In genomic region chr9:303502-303901, GRCh38 we compare ENCODE assay signal across 16 cellular contexts.
A peak's percentile ranks its signal among the peaks of the same experiment; 100 is the strongest.
DNase-seq lines count a peak whose midpoint lies in the region; ATAC-seq and TF ChIP-seq lines count a peak whose summit lies in the region.
"Had no signal": no experiment of that assay in that cellular context is flagged by ENCODE, and none has a peak within 500 bp of the region (broad histone marks: within the 10 kb centered on the region; RNA-seq: fewer than 3 reads in every experiment).

No MANE protein-coding gene starts in this region.

- no peak for TF ChIP-seq CTCF in MCF 10A (IDR thresholded peaks at IDR 0.05; ENCODE audit: unreplicated experiment)
- no peak for TF ChIP-seq CTCF in mammary epithelial cell (conservative IDR thresholded peaks at IDR 0.05 in 1 of 2, IDR thresholded peaks at IDR 0.05 in 1 of 2; ENCODE audit: extremely low read depth in 1 of 2, insufficient read depth in 1 of 2, low read depth in 1 of 2, low read length in 2 of 2)

- intact Hi-C loops in MCF 10A (cut with micrococcal nuclease) (loop anchor here (5.0 kb wide), 1 partner anchor 86 kb away; no protein-coding TSS in a partner anchor), mammary epithelial cell (cut with micrococcal nuclease) (no loop called here)

- in situ Hi-C loops in mammary epithelial cell (cut with MboI; ENCODE audit: low sequenced_read_pairs in 2 of 2): no loop called here

- dilution Hi-C loops in mammary epithelial cell (cut with HindIII; ENCODE audit: low sequenced_read_pairs): no loop called here

- no peaks in the 10 kb centered on the region for H3K79me2 ChIP-seq in mammary epithelial cell (ENCODE audit: insufficient read depth, low read length)

- no peaks in the 10 kb centered on the region for H3K9me3 ChIP-seq in mammary epithelial cell (replicated peaks; ENCODE audit: insufficient read depth, low read length)
- H3K9me3 ChIP-seq in CD8-positive, alpha-beta memory T cell (ENCODE audit: low read length): no peaks in the 10 kb centered on the region

- no peak overlapping the region for H3K27ac ChIP-seq in mammary epithelial cell (ENCODE audit: insufficient read depth, low read depth, low read length)
- no peak overlapping the region for H3K27ac ChIP-seq in CD8-positive, alpha-beta memory T cell (ENCODE audit: low read depth, low read length)
- H3K27ac ChIP-seq: BLaER1 treated with 17β-estradiol and CSF1 and Interleukin-3, amounts not matched to agents 10 nM and 100 nM had no signal

- WGBS in mammary epithelial cell (ENCODE audit: low coverage, missing lambda C conversion rate): 79% methylated on average over 5 of the region's 5 CpGs

- no peak overlapping the region for H3K4me2 ChIP-seq in mammary epithelial cell (ENCODE audit: insufficient read depth, low read depth, low read length)
- H3K4me2 ChIP-seq: BLaER1 treated with 17β-estradiol and CSF1 and Interleukin-3, amounts not matched to agents 10 nM and 100 nM had no signal

- H3K36me3 Mint-ChIP-seq in MCF 10A (ENCODE audit: insufficient read depth, unreplicated experiment): no peaks in the 10 kb centered on the region
- H3K36me3 Mint-ChIP-seq in CD8-positive, alpha-beta memory T cell: peaks cover 8 to 92% (median 22%) of the 10 kb centered on the region in 3 donors
- peaks cover 87% of the 10 kb centered on the region for H3K36me3 Mint-ChIP-seq in effector memory CD8-positive, alpha-beta T cell (ENCODE audit: insufficient read depth)
- peaks cover 97% of the 10 kb centered on the region for H3K36me3 Mint-ChIP-seq in stimulated activated effector memory CD8-positive, alpha-beta T cell treated with anti-CD3 and anti-CD28 coated beads, Interleukin-12 subunit alpha, Interleukin-12 subunit beta, amount 100 ng/mL, for 72 hours

- H3K4me3 ChIP-seq in mammary epithelial cell (replicated peaks in 1 of 3; ENCODE audit: insufficient read depth in 1 of 3, low read depth in 2 of 3, low read length in 3 of 3): no peak overlapping the region
- no peak overlapping the region for H3K4me3 ChIP-seq in CD8-positive, alpha-beta memory T cell (ENCODE audit: low read length)
- H3K4me3 ChIP-seq: BLaER1 treated with 17β-estradiol and CSF1 and Interleukin-3, amounts not matched to agents 10 nM and 100 nM; K562 had no signal

- H3K9me3 Mint-ChIP-seq in MCF 10A (ENCODE audit: unreplicated experiment): no peaks in the 10 kb centered on the region
- no peaks in the 10 kb centered on the region for H3K9me3 Mint-ChIP-seq in CD8-positive, alpha-beta memory T cell
- no peaks in the 10 kb centered on the region for H3K9me3 Mint-ChIP-seq in effector memory CD8-positive, alpha-beta T cell
- H3K9me3 Mint-ChIP-seq in stimulated activated effector memory CD8-positive, alpha-beta T cell treated with anti-CD3 and anti-CD28 coated beads, Interleukin-12 subunit alpha, Interleukin-12 subunit beta, amount 100 ng/mL, for 72 hours: no peaks in the 10 kb centered on the region

- H3K27me3 Mint-ChIP-seq in MCF 10A (ENCODE audit: insufficient read depth, unreplicated experiment): no peaks in the 10 kb centered on the region
- peaks cover 0 to 2% of the 10 kb centered on the region in 2 donors for H3K27me3 Mint-ChIP-seq in CD8-positive, alpha-beta memory T cell
- no peaks in the 10 kb centered on the region for H3K27me3 Mint-ChIP-seq in effector memory CD8-positive, alpha-beta T cell

- no peak overlapping the region for H3K4me3 Mint-ChIP-seq in MCF 10A (ENCODE audit: unreplicated experiment)
- no peak overlapping the region for H3K4me3 Mint-ChIP-seq in CD8-positive, alpha-beta memory T cell
- H3K4me3 Mint-ChIP-seq in effector memory CD8-positive, alpha-beta T cell: no peak overlapping the region
- no peak overlapping the region for H3K4me3 Mint-ChIP-seq in stimulated activated effector memory CD8-positive, alpha-beta T cell treated with anti-CD3 and anti-CD28 coated beads, Interleukin-12 subunit alpha, Interleukin-12 subunit beta, amount 100 ng/mL, for 72 hours

- no peak overlapping the region for H2AFZ ChIP-seq in mammary epithelial cell (ENCODE audit: low read depth, low read length)

- POLR2A ChIA-PET in MCF 10A (lab: Yijun Ruan, JAX): interaction anchor here (1.2 kb wide), 1 partner anchor 10 kb away, joined by 3 read pairs; no protein-coding TSS in a partner anchor
- POLR2A ChIA-PET in CD8-positive, alpha-beta memory T cell (lab: Charles Lee): no interaction called here

- H3K36me3 ChIP-seq in mammary epithelial cell (ENCODE audit: insufficient read depth, low read length): no peaks in the 10 kb centered on the region
- peaks cover 51% of the 10 kb centered on the region for H3K36me3 ChIP-seq in CD8-positive, alpha-beta memory T cell (ENCODE audit: insufficient read depth, low read length)

- no peak for DNase-seq in MCF 10A (ENCODE audit: unreplicated experiment)
- DNase-seq in mammary epithelial cell: no peak
- no peak for DNase-seq in CD8-positive, alpha-beta memory T cell
- no peak for DNase-seq in effector memory CD8-positive, alpha-beta T cell
- no peak for DNase-seq in stimulated activated effector memory CD8-positive, alpha-beta T cell treated with anti-CD3 and anti-CD28 coated beads, Interleukin-12 subunit alpha, Interleukin-12 subunit beta, amount 100 ng/mL, for 72 hours (ENCODE audit: low spot score in 2 of 2)
- no peak for DNase-seq in activated CD8-positive, alpha-beta memory T cell treated with anti-CD3 and anti-CD28 coated beads for 24 hours
- DNase-seq in HCEC 1CT: no peak
- DNase-seq in NK-92 treated with Interleukin-12 subunit alpha and Interleukin-12 subunit beta, amount 100 ng/mL, for 24 hours (lab: John Stamatoyannopoulos, UW): no peak
- DNase-seq: COR-L47, DMS 273 treated with DMSO at 0.1 percent for 48 hours, DND-41, NCI-H1105, NCI-H2081 treated with DMSO at 0.1 percent for 48 hours, NCI-H510A had no signal

- CTCF ChIA-PET in MCF 10A (lab: Yijun Ruan, JAX) (interaction anchor here (0.7 to 0.8 kb wide), 2 partner anchors 14 to 702 kb away, joined by 3 read pairs; no protein-coding TSS in a partner anchor), mammary epithelial cell (lab: Charles Lee; ENCODE audit: low non-redundant PET) (interaction anchor here (0.8 kb wide), 1 partner anchor 84 kb away, joined by 10 read pairs; no protein-coding TSS in a partner anchor)
- CTCF ChIA-PET in CD8-positive, alpha-beta memory T cell (lab: Charles Lee): no interaction called here

- no peak for ATAC-seq in effector memory CD8-positive, alpha-beta T cell (replicated peaks)
- no peak for ATAC-seq in stimulated activated effector memory CD8-positive, alpha-beta T cell treated with anti-CD3 and anti-CD28 coated beads, Interleukin-12 subunit alpha, Interleukin-12 subunit beta, amount 100 ng/mL, for 72 hours
- ATAC-seq: K562 had no signal

- BruUV-seq in MCF 10A (replicated peaks; lab: Mats Ljungman, UMichigan) (no TSS peak), mammary epithelial cell (replicated peaks; lab: Mats Ljungman, UMichigan) (no TSS peak)

- H4K20me1 ChIP-seq in mammary epithelial cell (ENCODE audit: insufficient read depth, low read length): no peaks in the 10 kb centered on the region
- H4K20me1 ChIP-seq: BLaER1 treated with 17β-estradiol and CSF1 and Interleukin-3, amounts not matched to agents 10 nM and 100 nM had no signal

- H3K4me1 Mint-ChIP-seq in MCF 10A (ENCODE audit: insufficient read depth, unreplicated experiment): peaks cover 6% of the 10 kb centered on the region
- peaks cover 10 to 33% (median 32%) of the 10 kb centered on the region in 3 donors for H3K4me1 Mint-ChIP-seq in CD8-positive, alpha-beta memory T cell
- H3K4me1 Mint-ChIP-seq in effector memory CD8-positive, alpha-beta T cell (ENCODE audit: low read depth in 2 of 2): peaks cover 8% of the 10 kb centered on the region in 2 donors
- H3K4me1 Mint-ChIP-seq in stimulated activated effector memory CD8-positive, alpha-beta T cell treated with anti-CD3 and anti-CD28 coated beads, Interleukin-12 subunit alpha, Interleukin-12 subunit beta, amount 100 ng/mL, for 72 hours: peaks cover 21% of the 10 kb centered on the region

- H3K4me1 ChIP-seq in mammary epithelial cell (ENCODE audit: insufficient read depth, low read length): peaks cover 10% of the 10 kb centered on the region
- H3K4me1 ChIP-seq in CD8-positive, alpha-beta memory T cell (ENCODE audit: insufficient read depth, low read length): no peaks in the 10 kb centered on the region

- no peak overlapping the region for H3K9ac ChIP-seq in mammary epithelial cell (ENCODE audit: insufficient read depth, low read length)
- H3K9ac ChIP-seq: BLaER1 treated with 17β-estradiol and CSF1 and Interleukin-3, amounts not matched to agents 10 nM and 100 nM had no signal

- peak overlapping the region; percentile 93 for H3K27ac Mint-ChIP-seq in MCF 10A (ENCODE audit: low read depth, unreplicated experiment)
- peak overlapping the region in 7 of 8 donors; percentile 17 to 88 (median 83) for H3K27ac Mint-ChIP-seq in CD8-positive, alpha-beta memory T cell
- H3K27ac Mint-ChIP-seq in effector memory CD8-positive, alpha-beta T cell: peak overlapping the region; percentile 82 to 83
- H3K27ac Mint-ChIP-seq in stimulated activated effector memory CD8-positive, alpha-beta T cell treated with anti-CD3 and anti-CD28 coated beads, Interleukin-12 subunit alpha, Interleukin-12 subunit beta, amount 100 ng/mL, for 72 hours: peak overlapping the region; percentile 61

- no peaks in the 10 kb centered on the region for H3K27me3 ChIP-seq in mammary epithelial cell (ENCODE audit: insufficient read depth, low read length)
- H3K27me3 ChIP-seq in CD8-positive, alpha-beta memory T cell (ENCODE audit: insufficient read depth, low read length, poor library complexity, severe bottlenecking): no peaks in the 10 kb centered on the region
- H3K27me3 ChIP-seq: BLaER1 treated with 17β-estradiol and CSF1 and Interleukin-3, amounts not matched to agents 10 nM and 100 nM had no signal
